Comparison of ENCODE assay signal across 1 cellular context in genomic region chr11:5107285-5107684, GRCh38.
TF ChIP-seq lines count a peak whose summit lies in the region.

No MANE protein-coding gene starts in this region.

TF ChIP-seq in H1, 55 proteins besides CTCF, POLR2A, EP300 and RAD21:
- no peak for TF ChIP-seq HDAC2 (IDR thresholded peaks at IDR 0.05; ENCODE audit: borderline replicate concordance in 1 of 2, low read depth in 2 of 2, low read length in 2 of 2)
- TF ChIP-seq CHD2 (IDR thresholded peaks at IDR 0.05; ENCODE audit: low read length): no peak
- no peak for TF ChIP-seq E2F6 (IDR thresholded peaks at IDR 0.05)
- no peak for TF ChIP-seq POU5F1 (IDR thresholded peaks at IDR 0.05; ENCODE audit: low read depth, low read length)
- no peak for TF ChIP-seq HDAC6 (IDR thresholded peaks at IDR 0.05; ENCODE audit: low read depth, low read length)
- no peak for TF ChIP-seq CBX5 (IDR thresholded peaks at IDR 0.05; ENCODE audit: low read depth, low read length)
- TF ChIP-seq ASH2L (IDR thresholded peaks at IDR 0.05; ENCODE audit: low read length): no peak
